In genomic region chr17:40063034-40063765, GRCh38 we compare ENCODE assay signal across 1 cellular context.
TF ChIP-seq lines count a peak whose summit lies in the region.

No MANE protein-coding gene starts in this region.

TF ChIP-seq in HepG2, 621 proteins besides CTCF, POLR2A, EP300 and RAD21 (continues in another document):
- TF ChIP-seq ZNF580 (CRISPR knock-in tag; IDR thresholded peaks at IDR 0.05; ENCODE audit: borderline replicate concordance, low read depth) (no peak; the same call in 1 of the 2 replicates), ZNF704 (CRISPR knock-in tag; IDR thresholded peaks at IDR 0.05; ENCODE audit: borderline replicate concordance) (no peak), TCF7L2 (IDR thresholded peaks at IDR 0.05; ENCODE audit: low read depth, low read length) (no peak), THRA (CRISPR knock-in tag; IDR thresholded peaks at IDR 0.05; ENCODE audit: borderline replicate concordance) (no peak), TBL1XR1 (IDR thresholded peaks at IDR 0.05; ENCODE audit: borderline replicate concordance, low read length, partially characterized antibody) (peak; percentile 14), ZNF451 (CRISPR knock-in tag; IDR thresholded peaks at IDR 0.05) (no peak; the same call in 1 of the 2 replicates), ZNF256 (CRISPR knock-in tag; conservative IDR thresholded peaks at IDR 0.05) (no peak), RBM39 (IDR thresholded peaks at IDR 0.05; ENCODE audit: low read depth, low read length, poor library complexity, severe bottlenecking) (no peak), ZFP36 (IDR thresholded peaks at IDR 0.05; ENCODE audit: borderline replicate concordance, low read depth, low read length, partially characterized antibody) (no peak), ARID2 (CRISPR knock-in tag; IDR thresholded peaks at IDR 0.05; ENCODE audit: borderline replicate concordance) (no peak), ZNF446 (CRISPR knock-in tag; IDR thresholded peaks at IDR 0.05) (no peak), ZKSCAN5 (CRISPR knock-in tag; IDR thresholded peaks at IDR 0.05) (no peak), ZNF24 (IDR thresholded peaks at IDR 0.05) (no peak), BORCS8-MEF2B (CRISPR knock-in tag; IDR thresholded peaks at IDR 0.05) (0 out of 2 replicates have a peak, but pooled peaks have one; percentile 26), GZF1 (CRISPR knock-in tag; IDR thresholded peaks at IDR 0.05) (no peak), ZNF569 (CRISPR knock-in tag; IDR thresholded peaks at IDR 0.05; ENCODE audit: borderline replicate concordance) (no peak), MEIS1 (CRISPR knock-in tag; IDR thresholded peaks at IDR 0.05; ENCODE audit: borderline replicate concordance) (no peak), HOXA9 (CRISPR knock-in tag; IDR thresholded peaks at IDR 0.05; ENCODE audit: borderline replicate concordance) (no peak), ZNF574 (CRISPR knock-in tag; IDR thresholded peaks at IDR 0.05) (no peak), ZNF343 (CRISPR knock-in tag; IDR thresholded peaks at IDR 0.05) (no peak), ZNF564 (CRISPR knock-in tag; IDR thresholded peaks at IDR 0.05) (no peak), HOXD1 (CRISPR knock-in tag; IDR thresholded peaks at IDR 0.05) (no peak), ZNF660 (CRISPR knock-in tag; IDR thresholded peaks at IDR 0.05; ENCODE audit: borderline replicate concordance, low read depth) (no peak; the same call in 1 of the 2 replicates), MTA1 (CRISPR knock-in tag; IDR thresholded peaks at IDR 0.05; ENCODE audit: borderline replicate concordance) (peak; percentile 42; the same call in 1 of the 2 replicates), SNAI1 (CRISPR knock-in tag; IDR thresholded peaks at IDR 0.05; ENCODE audit: borderline replicate concordance) (no peak), CCAR2 (optimal IDR thresholded peaks at IDR 0.05; ENCODE audit: low read depth, low read length) (no peak), ZNF274 (CRISPR knock-in tag; IDR thresholded peaks at IDR 0.05) (peak; percentile 65; the same call in 1 of the 2 replicates), ATF1 (CRISPR knock-in tag; IDR thresholded peaks at IDR 0.05) (no peak), NFE2L2 (IDR thresholded peaks at IDR 0.05; ENCODE audit: low read length) (no peak), CEBPG (CRISPR knock-in tag; IDR thresholded peaks at IDR 0.05) (peak; percentile 23; the same call in 1 of the 2 replicates), ZNF674 (CRISPR knock-in tag; IDR thresholded peaks at IDR 0.05; ENCODE audit: low read depth) (no peak), LCORL (IDR thresholded peaks at IDR 0.05) (no peak), LCORL (CRISPR knock-in tag; IDR thresholded peaks at IDR 0.05) (0 out of 2 replicates have a peak, but pooled peaks have one; percentile 16), ZNF670 (CRISPR knock-in tag; IDR thresholded peaks at IDR 0.05; ENCODE audit: borderline replicate concordance) (no peak), ZBTB20 (CRISPR knock-in tag; IDR thresholded peaks at IDR 0.05; ENCODE audit: borderline replicate concordance, low read depth) (no peak), ZNF280B (CRISPR knock-in tag; IDR thresholded peaks at IDR 0.05; ENCODE audit: borderline replicate concordance) (no peak), NFIB (CRISPR knock-in tag; IDR thresholded peaks at IDR 0.05; ENCODE audit: borderline replicate concordance) (no peak), FOXJ3 (CRISPR knock-in tag; IDR thresholded peaks at IDR 0.05; ENCODE audit: borderline replicate concordance) (no peak), ATAD3A (CRISPR knock-in tag; IDR thresholded peaks at IDR 0.05) (no peak), NFKB2 (CRISPR knock-in tag; IDR thresholded peaks at IDR 0.05; ENCODE audit: borderline replicate concordance) (no peak), ZFP62 (CRISPR knock-in tag; IDR thresholded peaks at IDR 0.05) (no peak), NCOA1 (CRISPR knock-in tag; IDR thresholded peaks at IDR 0.05) (0 out of 2 replicates have a peak, but pooled peaks have one; percentile 33), NR0B2 (CRISPR knock-in tag; IDR thresholded peaks at IDR 0.05) (peak; percentile 82; the same call in 1 of the 2 replicates), ZSCAN25 (CRISPR knock-in tag; IDR thresholded peaks at IDR 0.05) (no peak), NFIC (IDR thresholded peaks at IDR 0.05; ENCODE audit: low read length) (no peak), TOPORS (CRISPR knock-in tag; IDR thresholded peaks at IDR 0.05) (no peak), NFYC (CRISPR knock-in tag; IDR thresholded peaks at IDR 0.05) (no peak), ZNF530 (CRISPR knock-in tag; IDR thresholded peaks at IDR 0.05; ENCODE audit: low read depth) (no peak), TAF1 (CRISPR knock-in tag; IDR thresholded peaks at IDR 0.05) (peak; percentile 36; the same call in 1 of the 2 replicates), TEAD2 (CRISPR knock-in tag; IDR thresholded peaks at IDR 0.05) (no peak), NPAS2 (CRISPR knock-in tag; IDR thresholded peaks at IDR 0.05; ENCODE audit: borderline replicate concordance) (0 out of 2 replicates have a peak, but pooled peaks have one; percentile 28), TEF (CRISPR knock-in tag; IDR thresholded peaks at IDR 0.05) (no peak), ZNF562 (CRISPR knock-in tag; IDR thresholded peaks at IDR 0.05; ENCODE audit: borderline replicate concordance) (no peak), ZBTB34 (CRISPR knock-in tag; IDR thresholded peaks at IDR 0.05) (no peak), CHCHD3 (CRISPR knock-in tag; IDR thresholded peaks at IDR 0.05) (no peak), RORA (CRISPR knock-in tag; IDR thresholded peaks at IDR 0.05) (no peak), HCFC1 (IDR thresholded peaks at IDR 0.05; ENCODE audit: low read depth, low read length) (no peak), ZNF207 (IDR thresholded peaks at IDR 0.05; ENCODE audit: borderline replicate concordance) (no peak), ZNF747 (CRISPR knock-in tag; IDR thresholded peaks at IDR 0.05; ENCODE audit: borderline replicate concordance) (no peak), MYNN (CRISPR knock-in tag; IDR thresholded peaks at IDR 0.05; ENCODE audit: low read depth) (0 out of 2 replicates have a peak, but pooled peaks have one; percentile 38), MXD3 (CRISPR knock-in tag; IDR thresholded peaks at IDR 0.05) (no peak; the same call in 1 of the 2 replicates), SATB2 (CRISPR knock-in tag; IDR thresholded peaks at IDR 0.05) (no peak), THAP7 (CRISPR knock-in tag; IDR thresholded peaks at IDR 0.05) (no peak), FUBP1 (CRISPR knock-in tag; IDR thresholded peaks at IDR 0.05; ENCODE audit: borderline replicate concordance) (no peak), ZNF773 (CRISPR knock-in tag; IDR thresholded peaks at IDR 0.05; ENCODE audit: borderline replicate concordance) (no peak), ZNF552 (CRISPR knock-in tag; IDR thresholded peaks at IDR 0.05; ENCODE audit: borderline replicate concordance) (no peak), SNAPC2 (CRISPR knock-in tag; IDR thresholded peaks at IDR 0.05) (peak; percentile 96; the same call in 1 of the 2 replicates)
